21 cellular contexts compared by ENCODE assay signal in the genomic region with DNA sequence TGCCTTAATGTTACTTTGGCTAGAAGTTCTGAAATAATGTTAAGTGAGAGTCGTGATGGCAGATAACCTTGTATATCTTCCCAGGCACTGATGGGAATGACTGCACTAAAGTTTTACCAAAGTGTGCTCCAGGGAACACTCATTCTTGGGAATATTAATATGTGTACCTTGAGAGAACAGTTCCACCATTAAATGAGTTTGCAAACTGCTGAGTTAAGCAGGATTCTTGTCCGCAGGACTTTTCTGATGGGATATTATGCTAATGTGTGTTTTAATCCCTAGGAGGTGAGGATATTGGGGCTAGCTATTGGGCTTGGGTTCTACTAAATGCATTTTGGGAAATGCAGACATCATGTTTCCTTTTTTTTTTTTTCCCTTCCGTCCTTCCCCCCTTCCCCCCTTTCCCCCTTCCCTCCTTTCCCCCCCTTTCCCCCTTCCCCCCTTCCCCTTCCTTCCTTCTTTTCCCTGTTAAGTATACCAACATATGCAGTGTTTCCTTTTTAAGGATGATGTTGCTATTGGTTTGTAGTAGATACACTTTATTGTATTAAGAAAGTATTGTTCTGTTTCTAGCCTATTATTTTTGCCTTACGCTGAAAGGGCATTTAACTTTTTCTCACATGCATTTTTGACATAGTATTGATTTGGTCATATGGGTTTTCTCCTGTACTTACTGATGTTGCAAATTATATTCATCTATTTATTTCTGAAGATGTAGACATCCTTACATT. TPM values are rescaled to one million over a fixed set of nuclear protein-coding genes. Genes with fewer than 3 reads are reported as not detected.
DNase-seq lines count a peak whose midpoint lies in the region; ATAC-seq and TF ChIP-seq lines count a peak whose summit lies in the region.
"Had no signal": no experiment of that assay in that cellular context is flagged by ENCODE, and none has a peak within 500 bp of the region (broad histone marks: within the 10 kb centered on the region; RNA-seq: fewer than 3 reads in every experiment).

No MANE protein-coding gene starts in this region.

- H3K27me3 Mint-ChIP-seq in activated naive CD8-positive, alpha-beta T cell treated with anti-CD3 and anti-CD28 coated beads, Interleukin-2, amount 50 U/mL, for 24 hours: no peaks in the 10 kb centered on the region
- no peaks in the 10 kb centered on the region for H3K27me3 Mint-ChIP-seq in activated naive CD8-positive, alpha-beta T cell treated with anti-CD3 and anti-CD28 coated beads for 36 hours
- no peaks in the 10 kb centered on the region for H3K27me3 Mint-ChIP-seq in activated T-helper 17 cell treated with anti-CD3 and anti-CD28 coated beads, Interleukin-2, amount 50 U/mL, for 72 hours
- H3K27me3 Mint-ChIP-seq in type B pancreatic cell: no peaks in the 10 kb centered on the region
- H3K27me3 Mint-ChIP-seq: activated T-cell treated with anti-CD3 and anti-CD28 coated beads, Interleukin-2, amount 50 U/mL, for 24 hours had no signal

- DNase-seq in activated naive CD8-positive, alpha-beta T cell treated with anti-CD3 and anti-CD28 coated beads, Interleukin-2, amount 50 U/mL, for 24 hours: no peak
- DNase-seq in activated naive CD8-positive, alpha-beta T cell treated with anti-CD3 and anti-CD28 coated beads for 36 hours: no peak
- peak; percentile 13 for DNase-seq in mesendoderm
- DNase-seq in type B pancreatic cell (ENCODE audit: extremely low spot score, unreplicated experiment): no peak
- no peak for DNase-seq in hepatic stellate cell (ENCODE audit: low spot score)
- DNase-seq in activated CD4-positive, alpha-beta T cell treated with anti-CD3 and anti-CD28 coated beads, Interleukin-2, amount 50 U/mL, for 1 hour: no peak
- DNase-seq: activated CD4-positive, CD25-positive, alpha-beta regulatory T cell; activated CD8-positive, alpha-beta memory T cell treated with anti-CD3 and anti-CD28 coated beads for 24 hours; activated naive CD4-positive, alpha-beta T cell treated with anti-CD3 and anti-CD28 coated beads, Interleukin-2, amount 50 U/mL, for 16 hours; activated T-cell treated with anti-CD3 and anti-CD28 coated beads, Interleukin-2, amount 50 U/mL, for 24 hours; C1 segment of cervical spinal cord; caudate nucleus; NCI-H1436; ovary; spleen; stimulated activated CD4-positive, alpha-beta T cell treated with anti-CD3 and anti-CD28 coated beads, Interleukin-4, amount 100 ng/mL, for 1 hour; stimulated activated naive CD8-positive, alpha-beta T cell treated with anti-CD3 and anti-CD28 coated beads, Interleukin-15, Interleukin-2, amounts not matched to agents 100 U/mL and 50 U/mL, for 24 hours had no signal

- H3K9ac ChIP-seq in mesendoderm (ENCODE audit: low read length): no peak overlapping the region

- H3K27ac ChIP-seq in mesendoderm (ENCODE audit: low read depth, low read length): no peak overlapping the region
- H3K27ac ChIP-seq: ascending aorta, epithelial cell of prostate, ovary, spleen had no signal

- no peaks in the 10 kb centered on the region for H3K27me3 ChIP-seq in mesendoderm (ENCODE audit: insufficient read depth, low read length, poor library complexity)
- H3K27me3 ChIP-seq: ascending aorta, ovary, spleen had no signal

- no peak for ATAC-seq in activated naive CD8-positive, alpha-beta T cell treated with anti-CD3 and anti-CD28 coated beads, Interleukin-2, amount 50 U/mL, for 24 hours
- no peak for ATAC-seq in activated T-helper 17 cell treated with anti-CD3 and anti-CD28 coated beads, Interleukin-2, amount 50 U/mL, for 72 hours (replicated peaks)
- ATAC-seq in GM21360 (IDR thresholded peaks at IDR 0.05; ENCODE audit: unreplicated experiment): no peak
- ATAC-seq: stimulated activated naive CD8-positive, alpha-beta T cell treated with anti-CD3 and anti-CD28 coated beads, Interleukin-15, Interleukin-2, amounts not matched to agents 100 U/mL and 50 U/mL, for 24 hours had no signal

- TF ChIP-seq CTCF in type B pancreatic cell (conservative IDR thresholded peaks at IDR 0.05): no peak

- H3K4me2 ChIP-seq in mesendoderm (ENCODE audit: low read length): no peak overlapping the region

- peaks cover 5% of the 10 kb centered on the region for H3K79me1 ChIP-seq in mesendoderm (ENCODE audit: low read length)

- H2AK5ac ChIP-seq in mesendoderm (ENCODE audit: low read length): no peak overlapping the region

- H3K36me3 ChIP-seq in mesendoderm (ENCODE audit: control insufficient read depth, insufficient read depth, low read length): no peaks in the 10 kb centered on the region
- H3K36me3 ChIP-seq: ovary had no signal

- H3K36me3 Mint-ChIP-seq in activated naive CD8-positive, alpha-beta T cell treated with anti-CD3 and anti-CD28 coated beads, Interleukin-2, amount 50 U/mL, for 24 hours (ENCODE audit: low read depth): peaks cover 12% of the 10 kb centered on the region
- peaks cover 11% of the 10 kb centered on the region for H3K36me3 Mint-ChIP-seq in activated naive CD8-positive, alpha-beta T cell treated with anti-CD3 and anti-CD28 coated beads for 36 hours
- peaks cover 22% of the 10 kb centered on the region for H3K36me3 Mint-ChIP-seq in activated T-helper 17 cell treated with anti-CD3 and anti-CD28 coated beads, Interleukin-2, amount 50 U/mL, for 72 hours (ENCODE audit: low read depth)
- peaks cover 21% of the 10 kb centered on the region for H3K36me3 Mint-ChIP-seq in type B pancreatic cell

- no peak overlapping the region for H2BK15ac ChIP-seq in mesendoderm (replicated peaks; ENCODE audit: low read depth)

- peak overlapping the region; percentile 38 for H3K27ac Mint-ChIP-seq in activated naive CD8-positive, alpha-beta T cell treated with anti-CD3 and anti-CD28 coated beads, Interleukin-2, amount 50 U/mL, for 24 hours
- H3K27ac Mint-ChIP-seq in activated naive CD8-positive, alpha-beta T cell treated with anti-CD3 and anti-CD28 coated beads for 36 hours: no peak overlapping the region
- peak overlapping the region; percentile 24 for H3K27ac Mint-ChIP-seq in activated T-helper 17 cell treated with anti-CD3 and anti-CD28 coated beads, Interleukin-2, amount 50 U/mL, for 72 hours
- peak overlapping the region; percentile 27 for H3K27ac Mint-ChIP-seq in type B pancreatic cell
- H3K27ac Mint-ChIP-seq: activated T-cell treated with anti-CD3 and anti-CD28 coated beads, Interleukin-2, amount 50 U/mL, for 24 hours had no signal

- peaks cover 28% of the 10 kb centered on the region for H3K4me1 Mint-ChIP-seq in activated naive CD8-positive, alpha-beta T cell treated with anti-CD3 and anti-CD28 coated beads, Interleukin-2, amount 50 U/mL, for 24 hours
- H3K4me1 Mint-ChIP-seq in activated naive CD8-positive, alpha-beta T cell treated with anti-CD3 and anti-CD28 coated beads for 36 hours: peaks cover 18% of the 10 kb centered on the region
- H3K4me1 Mint-ChIP-seq in activated T-helper 17 cell treated with anti-CD3 and anti-CD28 coated beads, Interleukin-2, amount 50 U/mL, for 72 hours: peaks cover 17% of the 10 kb centered on the region
- peaks cover 25% of the 10 kb centered on the region for H3K4me1 Mint-ChIP-seq in type B pancreatic cell (ENCODE audit: unreplicated experiment)

- H3K56ac ChIP-seq in mesendoderm (ENCODE audit: low read length): no peak overlapping the region

- H3K18ac ChIP-seq in mesendoderm (ENCODE audit: low read length): no peak overlapping the region

- H3K4me3 Mint-ChIP-seq in activated naive CD8-positive, alpha-beta T cell treated with anti-CD3 and anti-CD28 coated beads, Interleukin-2, amount 50 U/mL, for 24 hours: no peak overlapping the region
- H3K4me3 Mint-ChIP-seq in activated naive CD8-positive, alpha-beta T cell treated with anti-CD3 and anti-CD28 coated beads for 36 hours: no peak overlapping the region
- H3K4me3 Mint-ChIP-seq in activated T-helper 17 cell treated with anti-CD3 and anti-CD28 coated beads, Interleukin-2, amount 50 U/mL, for 72 hours: no peak overlapping the region
- H3K4me3 Mint-ChIP-seq in type B pancreatic cell: peak overlapping the region; percentile 63
- H3K4me3 Mint-ChIP-seq: activated T-cell treated with anti-CD3 and anti-CD28 coated beads, Interleukin-2, amount 50 U/mL, for 24 hours had no signal

- no peak overlapping the region for H4K5ac ChIP-seq in mesendoderm (ENCODE audit: low read length)

- H3K9me3 Mint-ChIP-seq in activated naive CD8-positive, alpha-beta T cell treated with anti-CD3 and anti-CD28 coated beads, Interleukin-2, amount 50 U/mL, for 24 hours: no peaks in the 10 kb centered on the region
- H3K9me3 Mint-ChIP-seq in activated naive CD8-positive, alpha-beta T cell treated with anti-CD3 and anti-CD28 coated beads for 36 hours: no peaks in the 10 kb centered on the region
- no peaks in the 10 kb centered on the region for H3K9me3 Mint-ChIP-seq in activated T-helper 17 cell treated with anti-CD3 and anti-CD28 coated beads, Interleukin-2, amount 50 U/mL, for 72 hours
- no peaks in the 10 kb centered on the region for H3K9me3 Mint-ChIP-seq in type B pancreatic cell
- H3K9me3 Mint-ChIP-seq: activated T-cell treated with anti-CD3 and anti-CD28 coated beads, Interleukin-2, amount 50 U/mL, for 24 hours had no signal

- H3K4ac ChIP-seq in mesendoderm (ENCODE audit: low read depth, low read length): no peak overlapping the region

- H3K23ac ChIP-seq in mesendoderm (ENCODE audit: low read length): no peak overlapping the region

- peaks cover 7% of the 10 kb centered on the region for H3K79me2 ChIP-seq in mesendoderm (ENCODE audit: control insufficient read depth, insufficient read depth, low read length)

- H4K8ac ChIP-seq in mesendoderm (ENCODE audit: low read depth, low read length): no peak overlapping the region

- no peak overlapping the region for H2BK5ac ChIP-seq in mesendoderm (ENCODE audit: low read length)

- H3K4me3 ChIP-seq in mesendoderm (ENCODE audit: low read length): no peak overlapping the region
- H3K4me3 ChIP-seq: ascending aorta, ovary, spleen had no signal

- no CpG with 5 or more reads among the region's 4 CpGs for WGBS in mesendoderm (ENCODE audit: extremely low coverage, insufficient coverage, low lambda C conversion rate)

- H3K4me1 ChIP-seq in mesendoderm (ENCODE audit: control insufficient read depth, low read depth, low read length): peaks cover 6% of the 10 kb centered on the region

- H2BK120ac ChIP-seq in mesendoderm (ENCODE audit: low read depth, low read length): no peak overlapping the region

RNA-seq across cellular contexts. Expression of a gene that starts 15.5 kb away (rescaled TPM):
- total RNA-seq in activated naive CD8-positive, alpha-beta T cell treated with anti-CD3 and anti-CD28 coated beads for 36 hours: 1 to 10 TPM; 4.4 to 4.7 TPM
- total RNA-seq in activated T-helper 17 cell treated with anti-CD3 and anti-CD28 coated beads, Interleukin-2, amount 50 U/mL, for 72 hours: 1 to 10 TPM; 5.0 to 7.8 TPM
- polyA plus RNA-seq in mesendoderm (2013, experiment 1 of 2): 5.4 TPM
- polyA plus RNA-seq in mesendoderm (2013, experiment 2 of 2): 5.2 TPM
- total RNA-seq in type B pancreatic cell (ENCODE audit: low replicate concordance): 19.7 and 20.2 TPM in 2 replicates

RNA-seq across cellular contexts. Expression of a gene that starts 38.6 kb away (rescaled TPM):
- total RNA-seq in activated naive CD8-positive, alpha-beta T cell treated with anti-CD3 and anti-CD28 coated beads for 36 hours: 1 to 10 TPM in 1 of 2 experiments, under 1 TPM in 1; 0.56 to 1.1 TPM
- 1 to 10 TPM; 2.3 to 3.4 TPM for total RNA-seq in activated T-helper 17 cell treated with anti-CD3 and anti-CD28 coated beads, Interleukin-2, amount 50 U/mL, for 72 hours
- polyA plus RNA-seq in mesendoderm (2013, experiment 1 of 2): 5.2 TPM
- 5.0 TPM for polyA plus RNA-seq in mesendoderm (2013, experiment 2 of 2)
- total RNA-seq in type B pancreatic cell (ENCODE audit: low replicate concordance): 16.7 and 30.0 TPM in 2 replicates
